In genomic region chr1:222749927-222750326, GRCh38 we compare ENCODE assay signal across 20 cellular contexts. TPM values are rescaled to one million over a fixed set of nuclear protein-coding genes. Genes with fewer than 3 reads are reported as not detected.
DNase-seq lines count a peak whose midpoint lies in the region; ATAC-seq and TF ChIP-seq lines count a peak whose summit lies in the region.
"Had no signal": no experiment of that assay in that cellular context is flagged by ENCODE, and none has a peak within 500 bp of the region (broad histone marks: within the 10 kb centered on the region; RNA-seq: fewer than 3 reads in every experiment).

No MANE protein-coding gene starts in this region.

- H3K9me3 Mint-ChIP-seq in HFFc6: no peaks in the 10 kb centered on the region
- H3K9me3 Mint-ChIP-seq in naive B cell: no peaks in the 10 kb centered on the region
- H3K9me3 Mint-ChIP-seq: activated CD4-positive, alpha-beta memory T cell treated with anti-CD3 and anti-CD28 coated beads for 36 hours; activated naive CD4-positive, alpha-beta T cell treated with anti-CD3 and anti-CD28 coated beads, Interleukin-2, amount 50 U/mL, for 72 hours; activated T-cell treated with anti-CD3 and anti-CD28 coated beads, Interleukin-2, amount 50 U/mL, for 4 hours had no signal

- no peaks in the 10 kb centered on the region for H3K36me3 ChIP-seq in brain microvascular endothelial cell (replicated peaks)
- no peaks in the 10 kb centered on the region for H3K36me3 ChIP-seq in left lung
- H3K36me3 ChIP-seq: thoracic aorta had no signal

- H3K27ac ChIP-seq in brain microvascular endothelial cell (no peak overlapping the region), left lung (no peak overlapping the region)
- H3K27ac ChIP-seq: body of pancreas, skin epidermis, thoracic aorta had no signal

- H3K4me1 Mint-ChIP-seq in HFFc6 (ENCODE audit: low read depth) (peaks cover 17% of the 10 kb centered on the region), naive B cell (peaks cover 44 to 63% (median 61%) of the 10 kb centered on the region in 3 donors)

- H3K4me3 Mint-ChIP-seq in HFFc6: no peak overlapping the region
- H3K4me3 Mint-ChIP-seq in naive B cell: peak overlapping the region in 5 of 8 donors; percentile 0 to 80 (median 43)
- H3K4me3 Mint-ChIP-seq: activated CD4-positive, alpha-beta memory T cell treated with anti-CD3 and anti-CD28 coated beads for 36 hours; activated T-cell treated with anti-CD3 and anti-CD28 coated beads, Interleukin-2, amount 50 U/mL, for 4 hours had no signal

- no peaks in the 10 kb centered on the region for H3K9me3 ChIP-seq in left lung
- H3K9me3 ChIP-seq: body of pancreas, thoracic aorta had no signal

- H3K27ac Mint-ChIP-seq in HFFc6 (no peak overlapping the region), naive B cell (peak overlapping the region; percentile 26 to 93 (median 62))
- H3K27ac Mint-ChIP-seq: activated CD4-positive, alpha-beta memory T cell treated with anti-CD3 and anti-CD28 coated beads for 36 hours; activated naive CD4-positive, alpha-beta T cell treated with anti-CD3 and anti-CD28 coated beads, Interleukin-2, amount 50 U/mL, for 72 hours had no signal

- H3K27me3 Mint-ChIP-seq in HFFc6 (ENCODE audit: insufficient read depth) (peaks cover 4% of the 10 kb centered on the region; the same call in 1 of the 2 replicates), naive B cell (no peaks in the 10 kb centered on the region)
- H3K27me3 Mint-ChIP-seq: activated CD4-positive, alpha-beta memory T cell treated with anti-CD3 and anti-CD28 coated beads for 36 hours had no signal

- H3K4me3 ChIP-seq in brain microvascular endothelial cell (ENCODE audit: low read depth, low read length) (no peak overlapping the region), left lung (no peak overlapping the region)
- H3K4me3 ChIP-seq: body of pancreas, skin epidermis, thoracic aorta had no signal

- H3K4me1 ChIP-seq in left lung: no peaks in the 10 kb centered on the region
- H3K4me1 ChIP-seq: body of pancreas had no signal

- H3K27me3 ChIP-seq in brain microvascular endothelial cell (replicated peaks) (no peaks in the 10 kb centered on the region), left lung (no peaks in the 10 kb centered on the region)
- H3K27me3 ChIP-seq: body of pancreas had no signal

- H3K36me3 Mint-ChIP-seq in HFFc6 (ENCODE audit: low read depth) (no peaks in the 10 kb centered on the region), naive B cell (peaks cover 20 to 30% of the 10 kb centered on the region in 2 donors)
- H3K36me3 Mint-ChIP-seq: activated CD4-positive, alpha-beta memory T cell treated with anti-CD3 and anti-CD28 coated beads for 36 hours; activated naive CD4-positive, alpha-beta T cell treated with anti-CD3 and anti-CD28 coated beads, Interleukin-2, amount 50 U/mL, for 72 hours had no signal

- in situ Hi-C loops in G401 (cut with HindIII; ENCODE audit: low sequenced_read_pairs) (no loop called here), brain microvascular endothelial cell (cut with HindIII; ENCODE audit: low pct_ligation_motif_present, low sequenced_read_pairs) (no loop called here)

- ATAC-seq in naive B cell (ENCODE audit: low read depth in 2 of 2): no peak
- no peak for ATAC-seq in left lung
- ATAC-seq: activated naive CD4-positive, alpha-beta T cell treated with anti-CD3 and anti-CD28 coated beads, Interleukin-2, amount 50 U/mL, for 72 hours; activated T-cell treated with anti-CD3 and anti-CD28 coated beads, Interleukin-2, amount 50 U/mL, for 4 hours; body of pancreas had no signal

- intact Hi-C loops in left lung (cut with DNase I): no loop called here

- TF ChIP-seq CTCF in HFFc6 (IDR thresholded peaks at IDR 0.05) (no peak; the same call in 1 of the 2 replicates), brain microvascular endothelial cell (IDR thresholded peaks at IDR 0.05; ENCODE audit: low read depth, low read length, missing control alignments) (no peak), left lung (IDR thresholded peaks at IDR 0.05) (no peak)

- DNase-seq in G401 (ENCODE audit: low spot score) (peak; percentile 48), HFFc6 (peak; percentile 30), brain microvascular endothelial cell (peak; percentile 2), naive B cell (no peak), left lung (no peak), T-helper 9 cell (no peak), mucosa of gallbladder (ENCODE audit: low spot score) (no peak)
- DNase-seq: activated CD4-positive, alpha-beta memory T cell treated with anti-CD3 and anti-CD28 coated beads for 36 hours; activated T-cell treated with anti-CD3 and anti-CD28 coated beads, Interleukin-2, amount 50 U/mL, for 4 hours; body of pancreas; C1 segment of cervical spinal cord; hippocampal formation; NCI-H187 treated with DMSO at 0.1 percent for 48 hours; NCI-H524 treated with DMSO at 0.1 percent for 48 hours; SW 1271 had no signal

RNA-seq across cellular contexts. Expression of gene FAM177B, which starts 12.9 kb away (rescaled TPM):
- total RNA-seq in G401 (2014; rRNA removed; shearing (Covaris generic)): not detected in 2 replicates
- not detected for total RNA-seq in HFFc6 (2021; fragmentation: NEBNext Ultra II Directional; extraction: Animal tissue kit (Norgen Biotek cat#: 25700))
- 100 to 1,000 TPM in 2 of 6 donors, 10 to 100 TPM in 4; 38.4 to 120 (median 66.8) TPM for polyA plus RNA-seq in naive B cell (ENCODE audit: low read depth in 6 of 6)
- total RNA-seq in left lung (not detected), mucosa of gallbladder (36.8 TPM)
- total RNA-seq: activated CD4-positive, alpha-beta memory T cell treated with anti-CD3 and anti-CD28 coated beads for 36 hours; activated T-cell treated with anti-CD3 and anti-CD28 coated beads, Interleukin-2, amount 50 U/mL, for 4 hours; dermis microvascular lymphatic vessel endothelial cell; fibroblast of lung had no signal
- polyA plus RNA-seq: fibroblast of lung had no signal

RNA-seq across cellular contexts. Expression of gene BROX, which starts 37.6 kb away (rescaled TPM):
- 25.4 and 51.2 TPM in 2 replicates for total RNA-seq in G401 (2014; rRNA removed; shearing (Covaris generic))
- 10 to 100 TPM; 61.0 to 71.0 (median 67.6) TPM for total RNA-seq in HFFc6 (2021; fragmentation: NEBNext Ultra II Directional; extraction: Animal tissue kit (Norgen Biotek cat#: 25700))
- polyA plus RNA-seq in naive B cell (ENCODE audit: low read depth in 6 of 6): 10 to 100 TPM; 12.1 to 19.0 (median 14.7) TPM
- total RNA-seq in left lung (10 to 100 TPM; 47.2 to 52.6 TPM), mucosa of gallbladder (61.8 TPM)

RNA-seq across cellular contexts. Expression of gene AIDA, which starts 37.6 kb away (rescaled TPM):
- total RNA-seq in G401 (2014; rRNA removed; shearing (Covaris generic)): 24.0 and 35.1 TPM in 2 replicates
- 100 to 1,000 TPM in 4 of 6 experiments, 10 to 100 TPM in 2; 87.1 to 112 (median 103) TPM for total RNA-seq in HFFc6 (2021; fragmentation: NEBNext Ultra II Directional; extraction: Animal tissue kit (Norgen Biotek cat#: 25700))
- 100 to 1,000 TPM in 2 of 6 donors, 10 to 100 TPM in 4; 78.6 to 104 (median 82.1) TPM for polyA plus RNA-seq in naive B cell (ENCODE audit: low read depth in 6 of 6)
- total RNA-seq in left lung: 10 to 100 TPM; 91.6 to 94.5 TPM
- 76.9 TPM for total RNA-seq in mucosa of gallbladder

Comparison
In these comparisons a context has a peak if more than half of its experiments do, and no peak if none do; other contexts are left out.
1. DNase-seq: peak in G401 (single experiment), HFFc6 (single experiment) and brain microvascular endothelial cell (single experiment); none in naive B cell (single experiment), left lung (0 of 2), T-helper 9 cell (single experiment) and mucosa of gallbladder (single experiment).
2. RNA of gene FAM177B, which starts 12.9 kb away (total RNA-seq): 36.8 TPM in mucosa of gallbladder (single experiment); not detected in left lung, not detected in G401 and not detected in HFFc6; every median in the first group is over 10 times any median in the second.